ENCODE assay signal across 9 cellular contexts in genomic region chr11:64763804-64764611, GRCh38. TPM values are rescaled to one million over a fixed set of nuclear protein-coding genes. Genes with fewer than 3 reads are reported as not detected.
A peak's percentile ranks its signal among the peaks of the same experiment; 100 is the strongest.
DNase-seq lines count a peak whose midpoint lies in the region; ATAC-seq, FAIRE-seq and TF ChIP-seq lines count a peak whose summit lies in the region.
"Had no signal": no experiment of that assay in that cellular context is flagged by ENCODE, and none has a peak within 500 bp of the region (broad histone marks: within the 10 kb centered on the region; RNA-seq: fewer than 3 reads in every experiment).

No MANE protein-coding gene starts in this region.

- no peak overlapping the region for H3K4ac ChIP-seq in H1 (replicated peaks; ENCODE audit: insufficient read length, low read depth, low read length)

- intact Hi-C loops in activated CD4-positive, alpha-beta T cell treated with anti-CD3 and anti-CD28 coated beads for 36 hours (cut with DNase I, micrococcal nuclease): loop anchor here in 1 of 2 experiments (2.0 kb wide), 2 partner anchors 13 to 19 kb away; partner anchors contain the start of gene RASGRP2

- H3K27me3 ChIP-seq in H1 (replicated peaks in 1 of 4; ENCODE audit: control insufficient read depth in 3 of 4, extremely low read depth in 1 of 4, insufficient read depth in 3 of 4, low read length in 3 of 4) (no peaks in the 10 kb centered on the region), rectal smooth muscle tissue (ENCODE audit: control insufficient read depth, insufficient read depth, low read length) (no peaks in the 10 kb centered on the region)

- peak overlapping the region; percentile 67 for H4K91ac ChIP-seq in H1 (replicated peaks; ENCODE audit: insufficient read length, low read length)

- peak overlapping the region; percentile 56 to 70 for H3K4me2 ChIP-seq in H1 (ENCODE audit: insufficient read depth in 1 of 2, low read depth in 2 of 2, low read length in 2 of 2)

- peaks cover 84% of the 10 kb centered on the region for H3K4me1 Mint-ChIP-seq in activated CD4-positive, alpha-beta T cell treated with anti-CD3 and anti-CD28 coated beads for 36 hours

- H2BK20ac ChIP-seq in H1 (ENCODE audit: low read length): peak overlapping the region; percentile 75; the same call in 1 of the 2 replicates

- peak overlapping the region; percentile 86 for H3K27ac ChIP-seq in H1 (ENCODE audit: low read depth, low read length)
- H3K27ac ChIP-seq in rectal smooth muscle tissue (ENCODE audit: low read depth, low read length): peak overlapping the region; percentile 87

- peaks cover 26 to 72% (median 62%) of the 10 kb centered on the region in 4 experiments for H3K4me1 ChIP-seq in H1 (replicated peaks in 1 of 4; ENCODE audit: control insufficient read depth in 3 of 4, insufficient read depth in 4 of 4, low read length in 3 of 4)
- peaks cover 47% of the 10 kb centered on the region for H3K4me1 ChIP-seq in rectal smooth muscle tissue (ENCODE audit: control insufficient read depth, insufficient read depth, low read length)

- peak overlapping the region; percentile 62 for H2BK120ac ChIP-seq in H1 (replicated peaks; ENCODE audit: low read depth, low read length)

- peaks cover 3% of the 10 kb centered on the region for H3K79me1 ChIP-seq in H1 (ENCODE audit: low read depth, low read length)

- H3K9ac ChIP-seq in H1 (replicated peaks in 1 of 4; ENCODE audit: extremely low read depth in 1 of 4, low read depth in 3 of 4, low read length in 3 of 4) (peak overlapping the region in 2 of 4 experiments; percentile 15 to 51; a peak in 4 of 7 replicates), rectal smooth muscle tissue (ENCODE audit: low read length) (no peak overlapping the region)

- no peak overlapping the region for H3K23ac ChIP-seq in H1 (ENCODE audit: insufficient read length)

- H3K79me2 ChIP-seq in H1 (ENCODE audit: control insufficient read depth in 1 of 2, insufficient read depth in 2 of 2, low read length in 2 of 2): peaks cover 0 to 14% of the 10 kb centered on the region in 2 experiments; a peak in 1 of 4 replicates

- no peak overlapping the region for H2AK5ac ChIP-seq in H1 (ENCODE audit: low read depth, low read length)

- H3K27me3 Mint-ChIP-seq in activated CD4-positive, alpha-beta T cell treated with anti-CD3 and anti-CD28 coated beads for 36 hours: no peaks in the 10 kb centered on the region

- H3K4me3 Mint-ChIP-seq in activated CD4-positive, alpha-beta T cell treated with anti-CD3 and anti-CD28 coated beads for 36 hours: peak overlapping the region; percentile 50

- peak; percentile 47 for FAIRE-seq in GM12891 (lab: Jason Lieb, UNC)
- FAIRE-seq in H1 (lab: Jason Lieb, UNC): no peak

- CTCF ChIA-PET in activated CD4-positive, alpha-beta T cell treated with anti-CD3 and anti-CD28 coated beads for 36 hours (lab: Charles Lee): interaction anchor here (0.8 to 6.0 kb wide), 9 partner anchors 7 to 87 kb away, joined by 3 to 38 read pairs (median 5); partner anchors contain the start of genes MAP4K2 and RASGRP2
- CTCF ChIA-PET in H1 (lab: Charles Lee; ENCODE audit: partially characterized antibody): interaction anchor here (0.7 to 23.6 kb wide), 6 partner anchors 10 to 112 kb away, joined by 3 to 376 read pairs (median 4); partner anchors contain the start of gene RASGRP2

- H4K8ac ChIP-seq in H1 (ENCODE audit: extremely low read depth, insufficient read depth, low read length): no peak overlapping the region

- no peak for TF ChIP-seq RAD21 in H1 (IDR thresholded peaks at IDR 0.05 in 1 of 2, conservative IDR thresholded peaks at IDR 0.05 in 1 of 2; ENCODE audit: low read depth in 2 of 2, low read length in 2 of 2)

- H2BK12ac ChIP-seq in H1 (ENCODE audit: low read depth, low read length): peak overlapping the region; percentile 72; the same call in 1 of the 2 replicates

- peaks cover 30 to 55% (median 44%) of the 10 kb centered on the region in 4 experiments for H3K36me3 ChIP-seq in H1 (ENCODE audit: control insufficient read depth in 2 of 4, insufficient read depth in 4 of 4, low read length in 3 of 4)
- H3K36me3 ChIP-seq in rectal smooth muscle tissue (ENCODE audit: control insufficient read depth, insufficient read depth, low read length): peaks cover 46% of the 10 kb centered on the region

- no peak overlapping the region for H3K14ac ChIP-seq in H1 (ENCODE audit: insufficient read length)

- peak overlapping the region; percentile 100 for H2BK5ac ChIP-seq in H1 (ENCODE audit: low read depth, low read length)

- no peak for TF ChIP-seq EP300 in H1 (IDR thresholded peaks at IDR 0.05; ENCODE audit: borderline replicate concordance in 1 of 2, low read depth in 2 of 2, low read length in 2 of 2)

- H3K23me2 ChIP-seq in H1 (ENCODE audit: low read depth, low read length): no peaks in the 10 kb centered on the region

- peak overlapping the region; percentile 92 for H3K18ac ChIP-seq in H1 (ENCODE audit: extremely low read depth, low read length)

- H3K36me3 Mint-ChIP-seq in activated CD4-positive, alpha-beta T cell treated with anti-CD3 and anti-CD28 coated beads for 36 hours (ENCODE audit: low read depth): peaks cover 63% of the 10 kb centered on the region

- no peaks in the 10 kb centered on the region for H3K9me3 Mint-ChIP-seq in activated CD4-positive, alpha-beta T cell treated with anti-CD3 and anti-CD28 coated beads for 36 hours (ENCODE audit: low read depth)

- H4K20me1 ChIP-seq in H1 (replicated peaks in 1 of 2; ENCODE audit: control insufficient read depth in 1 of 2, insufficient read depth in 2 of 2, low read length in 2 of 2): peaks cover 16 to 21% of the 10 kb centered on the region in 2 experiments

- TF ChIP-seq POLR2A in GM12891 (IDR thresholded peaks at IDR 0.05; ENCODE audit: low read depth, low read length) (no peak; the same call in 1 of the 2 replicates), H1 (IDR thresholded peaks at IDR 0.05; ENCODE audit: control extremely low read depth in 1 of 2, low read depth in 2 of 2, low read length in 2 of 2) (no peak)

- H3K9me3 ChIP-seq in H1 (ENCODE audit: insufficient read depth in 2 of 2, low read depth in 1 of 2, low read length in 1 of 2): no peaks in the 10 kb centered on the region

- DNase-seq in GM12891 (ENCODE audit: insufficient read length, low spot score): no peak
- DNase-seq in activated CD4-positive, alpha-beta T cell treated with anti-CD3 and anti-CD28 coated beads for 36 hours: peak; percentile 50
- DNase-seq in H1 (ENCODE audit: low read depth in 1 of 2, low spot score in 2 of 2): no peak
- DNase-seq in DMS153 treated with DMSO at 0.1 percent for 48 hours (lab: John Stamatoyannopoulos, UW; ENCODE audit: unreplicated experiment): no peak
- no peak for DNase-seq in NCI-H2171 treated with DMSO at 0.1 percent for 48 hours (lab: John Stamatoyannopoulos, UW)
- no peak for DNase-seq in ureter (ENCODE audit: low spot score)
- no peak for DNase-seq in SIG-M5 treated with dmso at 0.1 percent for 504 hours (lab: John Stamatoyannopoulos, UW; ENCODE audit: unreplicated experiment)

- peak overlapping the region; percentile 7 for H3K56ac ChIP-seq in H1 (replicated peaks; ENCODE audit: insufficient read length, low read depth, low read length)

- WGBS in H1 (ENCODE audit: extremely low coverage in 1 of 2, insufficient coverage in 1 of 2, insufficient read length in 1 of 2, insufficient replicate concordance in 2 of 2, low coverage in 1 of 2, low lambda C conversion rate in 2 of 2, missing lambda C conversion rate in 1 of 2), 2 experiments: 73% methylated on average over 14 of the region's 14 CpGs; no CpG with 5 or more reads in 1 of the 2 experiments

- H3K4me3 ChIP-seq in H1 (ENCODE audit: extremely low read depth in 1 of 4, insufficient read depth in 2 of 4, low read depth in 3 of 4, low read length in 4 of 4) (peak overlapping the region in 1 of 4 experiments; percentile 36; a peak in 4 of 8 replicates), rectal smooth muscle tissue (ENCODE audit: low read length) (no peak overlapping the region)

- H4K5ac ChIP-seq in H1 (ENCODE audit: insufficient read length, low read depth, low read length): peak overlapping the region; percentile 61

- no peak for TF ChIP-seq CTCF in H1 (IDR thresholded peaks at IDR 0.05; ENCODE audit: control extremely low read depth in 1 of 3, insufficient read depth in 1 of 3, low read depth in 1 of 3, low read length in 3 of 3)

- POLR2A ChIA-PET in activated CD4-positive, alpha-beta T cell treated with anti-CD3 and anti-CD28 coated beads for 36 hours (lab: Charles Lee): interaction anchor here (1.1 to 3.1 kb wide), 6 partner anchors 9 to 19 kb away, joined by 3 to 17 read pairs (median 12); partner anchors contain the start of gene SF1
- POLR2A ChIA-PET in H1 (lab: Charles Lee; ENCODE audit: partially characterized antibody): interaction anchor here (0.6 to 42.9 kb wide), 13 partner anchors 2 to 372 kb away, joined by 3 to 1087 read pairs (median 4); partner anchors contain the start of genes FAU, MRPL49, PYGM and RASGRP2

- peak; percentile 6 for ATAC-seq in activated CD4-positive, alpha-beta T cell treated with anti-CD3 and anti-CD28 coated beads for 36 hours

- H3K27ac Mint-ChIP-seq in activated CD4-positive, alpha-beta T cell treated with anti-CD3 and anti-CD28 coated beads for 36 hours: peak overlapping the region; percentile 81

- no peak overlapping the region; the same call in 1 of the 2 replicates for H2BK15ac ChIP-seq in H1 (ENCODE audit: low read length)

- H2AFZ ChIP-seq in H1 (ENCODE audit: low read length): no peak overlapping the region

RNA-seq across cellular contexts. Expression of gene PYGM, which starts 4.2 kb away (rescaled TPM):
- 0.23 TPM for polyA plus RNA-seq in GM12891 (2012; ENCODE audit: low read depth, missing spikeins)
- 1 to 10 TPM in 1 of 2 experiments, under 1 TPM in 1; 0.87 to 1.5 TPM for total RNA-seq in activated CD4-positive, alpha-beta T cell treated with anti-CD3 and anti-CD28 coated beads for 36 hours
- 9.6 and 9.7 TPM in 2 replicates for total RNA-seq in H1 (2021; fragmentation: NEBNext Ultra II Directional; extraction: Animal tissue kit (Norgen Biotek cat#: 25700))
- polyA plus RNA-seq in H1 (2011; rRNA removed): 10.0 and 15.2 TPM in 2 replicates
- 10.4 TPM for polyA plus RNA-seq in H1 (2011; cell fraction: cytosol; rRNA removed)
- polyA plus RNA-seq in H1 (2011; cell fraction: nucleus; rRNA removed): 20.9 TPM
- 9.2 to 15.4 TPM (median 13.0 TPM) in 4 replicates for polyA plus RNA-seq in H1 (2012, experiment 1 of 2)
- 11.5 TPM for polyA plus RNA-seq in H1 (2012, experiment 2 of 2)
- 6.9 TPM for polyA plus RNA-seq in H1 (2013, experiment 1 of 2)
- 6.3 TPM for polyA plus RNA-seq in H1 (2013, experiment 2 of 2)
- 13.2 and 16.4 TPM in 2 replicates for polyA minus RNA-seq in H1 (2011; rRNA and poly(A)+ RNA removed)
- 12.3 TPM for polyA minus RNA-seq in H1 (2011; cell fraction: cytosol; rRNA and poly(A)+ RNA removed)
- polyA minus RNA-seq in H1 (2011; cell fraction: nucleus; rRNA and poly(A)+ RNA removed): 5.4 TPM
- 11.4 TPM for total RNA-seq in ureter

RNA-seq across cellular contexts. Expression of gene SF1, which starts 14.3 kb away (rescaled TPM):
- polyA plus RNA-seq in GM12891 (2012; ENCODE audit: low read depth, missing spikeins): 141 TPM
- 100 to 1,000 TPM; 318 to 362 TPM for total RNA-seq in activated CD4-positive, alpha-beta T cell treated with anti-CD3 and anti-CD28 coated beads for 36 hours
- 353 and 365 TPM in 2 replicates for total RNA-seq in H1 (2021; fragmentation: NEBNext Ultra II Directional; extraction: Animal tissue kit (Norgen Biotek cat#: 25700))
- polyA plus RNA-seq in H1 (2011; rRNA removed): 72.7 and 110 TPM in 2 replicates
- polyA plus RNA-seq in H1 (2011; cell fraction: cytosol; rRNA removed): 70.0 TPM
- 197 TPM for polyA plus RNA-seq in H1 (2011; cell fraction: nucleus; rRNA removed)
- polyA plus RNA-seq in H1 (2012, experiment 1 of 2): 259 to 328 TPM (median 273 TPM) in 4 replicates
- 150 TPM for polyA plus RNA-seq in H1 (2012, experiment 2 of 2)
- polyA plus RNA-seq in H1 (2013, experiment 1 of 2): 194 TPM
- 181 TPM for polyA plus RNA-seq in H1 (2013, experiment 2 of 2)
- polyA minus RNA-seq in H1 (2011; rRNA and poly(A)+ RNA removed): 75.9 and 88.7 TPM in 2 replicates
- 107 TPM for polyA minus RNA-seq in H1 (2011; cell fraction: cytosol; rRNA and poly(A)+ RNA removed)
- polyA minus RNA-seq in H1 (2011; cell fraction: nucleus; rRNA and poly(A)+ RNA removed): 210 TPM
- 391 TPM for total RNA-seq in ureter

RNA-seq across cellular contexts. Expression of gene RASGRP2, which starts 20.1 kb away (rescaled TPM):
- 3.8 TPM for polyA plus RNA-seq in GM12891 (2012; ENCODE audit: low read depth, missing spikeins)
- 1 to 10 TPM; 5.6 to 5.9 TPM for total RNA-seq in activated CD4-positive, alpha-beta T cell treated with anti-CD3 and anti-CD28 coated beads for 36 hours
- 37.9 and 40.6 TPM in 2 replicates for total RNA-seq in H1 (2021; fragmentation: NEBNext Ultra II Directional; extraction: Animal tissue kit (Norgen Biotek cat#: 25700))
- 45.7 and 50.4 TPM in 2 replicates for polyA plus RNA-seq in H1 (2011; rRNA removed)
- polyA plus RNA-seq in H1 (2011; cell fraction: cytosol; rRNA removed): 41.1 TPM
- polyA plus RNA-seq in H1 (2011; cell fraction: nucleus; rRNA removed): 127 TPM
- polyA plus RNA-seq in H1 (2012, experiment 1 of 2): 30.1 to 58.0 TPM (median 54.6 TPM) in 4 replicates
- polyA plus RNA-seq in H1 (2012, experiment 2 of 2): 31.1 TPM
- polyA plus RNA-seq in H1 (2013, experiment 1 of 2): 33.0 TPM
- 34.6 TPM for polyA plus RNA-seq in H1 (2013, experiment 2 of 2)
- polyA minus RNA-seq in H1 (2011; rRNA and poly(A)+ RNA removed): 14.8 and 18.9 TPM in 2 replicates
- 12.3 TPM for polyA minus RNA-seq in H1 (2011; cell fraction: cytosol; rRNA and poly(A)+ RNA removed)
- polyA minus RNA-seq in H1 (2011; cell fraction: nucleus; rRNA and poly(A)+ RNA removed): 24.8 TPM
- total RNA-seq in ureter: 23.3 TPM

RNA-seq across cellular contexts. Expression of gene MAP4K2, which starts 39.0 kb away (rescaled TPM):
- 30.2 TPM for polyA plus RNA-seq in GM12891 (2012; ENCODE audit: low read depth, missing spikeins)
- total RNA-seq in activated CD4-positive, alpha-beta T cell treated with anti-CD3 and anti-CD28 coated beads for 36 hours: 10 to 100 TPM; 54.0 to 57.3 TPM
- total RNA-seq in H1 (2021; fragmentation: NEBNext Ultra II Directional; extraction: Animal tissue kit (Norgen Biotek cat#: 25700)): 20.7 and 24.0 TPM in 2 replicates
- 20.1 and 25.3 TPM in 2 replicates for polyA plus RNA-seq in H1 (2011; rRNA removed)
- 22.2 TPM for polyA plus RNA-seq in H1 (2011; cell fraction: cytosol; rRNA removed)
- 54.2 TPM for polyA plus RNA-seq in H1 (2011; cell fraction: nucleus; rRNA removed)
- polyA plus RNA-seq in H1 (2012, experiment 1 of 2): 14.0 to 19.1 TPM (median 15.9 TPM) in 4 replicates
- 12.9 TPM for polyA plus RNA-seq in H1 (2012, experiment 2 of 2)
- polyA plus RNA-seq in H1 (2013, experiment 1 of 2): 11.2 TPM
- 12.0 TPM for polyA plus RNA-seq in H1 (2013, experiment 2 of 2)
- polyA minus RNA-seq in H1 (2011; rRNA and poly(A)+ RNA removed): 18.5 and 20.3 TPM in 2 replicates
- polyA minus RNA-seq in H1 (2011; cell fraction: cytosol; rRNA and poly(A)+ RNA removed): 11.0 TPM
- 11.6 TPM for polyA minus RNA-seq in H1 (2011; cell fraction: nucleus; rRNA and poly(A)+ RNA removed)
- 14.0 TPM for total RNA-seq in ureter

RNA-seq across cellular contexts. Expression of gene NRXN2, which starts 41.0 kb away (rescaled TPM):
- polyA plus RNA-seq in GM12891 (2012; ENCODE audit: low read depth, missing spikeins): 0.71 TPM
- under 1 TPM; 0.18 to 0.39 TPM for total RNA-seq in activated CD4-positive, alpha-beta T cell treated with anti-CD3 and anti-CD28 coated beads for 36 hours
- total RNA-seq in H1 (2021; fragmentation: NEBNext Ultra II Directional; extraction: Animal tissue kit (Norgen Biotek cat#: 25700)): 11.4 and 11.5 TPM in 2 replicates
- 1.3 and 5.7 TPM in 2 replicates for polyA plus RNA-seq in H1 (2011; rRNA removed)
- polyA plus RNA-seq in H1 (2011; cell fraction: cytosol; rRNA removed): 2.4 TPM
- 7.0 TPM for polyA plus RNA-seq in H1 (2011; cell fraction: nucleus; rRNA removed)
- 6.8 to 12.4 TPM (median 9.6 TPM) in 4 replicates for polyA plus RNA-seq in H1 (2012, experiment 1 of 2)
- 4.9 TPM for polyA plus RNA-seq in H1 (2012, experiment 2 of 2)
- 11.2 TPM for polyA plus RNA-seq in H1 (2013, experiment 1 of 2)
- 12.9 TPM for polyA plus RNA-seq in H1 (2013, experiment 2 of 2)
- 10.7 and 12.0 TPM in 2 replicates for polyA minus RNA-seq in H1 (2011; rRNA and poly(A)+ RNA removed)
- polyA minus RNA-seq in H1 (2011; cell fraction: cytosol; rRNA and poly(A)+ RNA removed): 8.7 TPM
- polyA minus RNA-seq in H1 (2011; cell fraction: nucleus; rRNA and poly(A)+ RNA removed): 10.3 TPM
- total RNA-seq in ureter: 11.6 TPM
- polyA plus RNA-seq: keratinocyte had no signal
